ENCODE assay signal across 14 cellular contexts in genomic region chr3:46988616-46989015, GRCh38. TPM values are rescaled to one million over a fixed set of nuclear protein-coding genes. Genes with fewer than 3 reads are reported as not detected.
DNase-seq lines count a peak whose midpoint lies in the region; ATAC-seq and TF ChIP-seq lines count a peak whose summit lies in the region.
"Had no signal": no experiment of that assay in that cellular context is flagged by ENCODE, and none has a peak within 500 bp of the region (broad histone marks: within the 10 kb centered on the region; RNA-seq: fewer than 3 reads in every experiment).

No MANE protein-coding gene starts in this region.

- peak overlapping the region; percentile 88 for H3K27ac ChIP-seq in HL-60 (replicated peaks)

- intact Hi-C loops in CD14-positive monocyte (cut with micrococcal nuclease) = loop anchor here in 1 of 2 donors (5.0 kb wide), 2 partner anchors 36 to 61 kb away; no protein-coding TSS in a partner anchor
- intact Hi-C loops in activated CD8-positive, alpha-beta T cell treated with anti-CD3 and anti-CD28 coated beads for 36 hours (cut with micrococcal nuclease) = no loop called here

- peaks cover 0 to 3% (median 1%) of the 10 kb centered on the region in 3 donors for H3K27me3 Mint-ChIP-seq in CD14-positive monocyte (ENCODE audit: low read depth in 3 of 3)
- no peaks in the 10 kb centered on the region for H3K27me3 Mint-ChIP-seq in activated CD8-positive, alpha-beta T cell treated with anti-CD3 and anti-CD28 coated beads for 36 hours

- no peaks in the 10 kb centered on the region for H3K9me3 Mint-ChIP-seq in CD14-positive monocyte
- no peaks in the 10 kb centered on the region for H3K9me3 Mint-ChIP-seq in activated CD8-positive, alpha-beta T cell treated with anti-CD3 and anti-CD28 coated beads for 36 hours

- peak overlapping the region; percentile 93 to 99 (median 97) for H3K27ac Mint-ChIP-seq in CD14-positive monocyte
- peak overlapping the region; percentile 89 for H3K27ac Mint-ChIP-seq in activated CD8-positive, alpha-beta T cell treated with anti-CD3 and anti-CD28 coated beads for 36 hours

- DNase-seq in CD14-positive monocyte (ENCODE audit: low spot score) (no peak), HL-60 (ENCODE audit: low read depth in 1 of 2, low spot score in 1 of 2) (no peak), DMS79 treated with DMSO at 0.1 percent for 48 hours (lab: John Stamatoyannopoulos, UW) (no peak), NCI-H510A treated with DMSO at 0.1 percent for 48 hours (lab: John Stamatoyannopoulos, UW) (no peak), KG1 (lab: John Stamatoyannopoulos, UW) (no peak)
- no peak for DNase-seq in activated CD8-positive, alpha-beta T cell treated with anti-CD3 and anti-CD28 coated beads for 36 hours
- DNase-seq: activated CD4-positive, CD25-positive, alpha-beta regulatory T cell treated with anti-CD3 and anti-CD28 coated beads, Interleukin-2, amount 50 U/mL, for 72 hours; activated gamma-delta T cell treated with Interleukin-2 at 50 U/mL for 16 hours; EL; islet precursor cell; OCI-M1 had no signal

- ATAC-seq in activated CD8-positive, alpha-beta T cell treated with anti-CD3 and anti-CD28 coated beads for 36 hours = no peak
- no peak for ATAC-seq in esophagus mucosa
- ATAC-seq: HCT116 had no signal

- peak overlapping the region; percentile 80 to 90 for H3K4me3 Mint-ChIP-seq in CD14-positive monocyte
- no peak overlapping the region for H3K4me3 Mint-ChIP-seq in activated CD8-positive, alpha-beta T cell treated with anti-CD3 and anti-CD28 coated beads for 36 hours

- TF ChIP-seq CTCF in CD14-positive monocyte (IDR thresholded peaks at IDR 0.05) (no peak), HL-60 (IDR thresholded peaks at IDR 0.05; ENCODE audit: insufficient read depth, low read length) (no peak)
- TF ChIP-seq CTCF in activated CD8-positive, alpha-beta T cell treated with anti-CD3 and anti-CD28 coated beads for 36 hours (IDR thresholded peaks at IDR 0.05) = no peak

- H3K9me3 ChIP-seq in mononuclear cell (ENCODE audit: low read depth, low read length) = no peaks in the 10 kb centered on the region

- H3K4me3 ChIP-seq in HL-60 (replicated peaks; ENCODE audit: insufficient read depth, low read length) (no peak overlapping the region), mononuclear cell (ENCODE audit: low read length) (peak overlapping the region; percentile 41)

- no peaks in the 10 kb centered on the region for H3K27me3 ChIP-seq in HL-60 (ENCODE audit: insufficient read depth, poor library complexity, severe bottlenecking)
- no peaks in the 10 kb centered on the region for H3K27me3 ChIP-seq in mononuclear cell (ENCODE audit: insufficient read depth, low read length)

- peaks cover 85% of the 10 kb centered on the region for H3K4me1 ChIP-seq in mononuclear cell (ENCODE audit: insufficient read depth, low read length)

- H3K36me3 Mint-ChIP-seq in CD14-positive monocyte = peaks cover 58 to 73% of the 10 kb centered on the region in 2 donors
- peaks cover 16% of the 10 kb centered on the region for H3K36me3 Mint-ChIP-seq in activated CD8-positive, alpha-beta T cell treated with anti-CD3 and anti-CD28 coated beads for 36 hours (ENCODE audit: low read depth)

- peaks cover 81% of the 10 kb centered on the region for H3K4me1 Mint-ChIP-seq in CD14-positive monocyte
- H3K4me1 Mint-ChIP-seq in activated CD8-positive, alpha-beta T cell treated with anti-CD3 and anti-CD28 coated beads for 36 hours (ENCODE audit: low read depth) = peaks cover 61% of the 10 kb centered on the region

- POLR2A ChIA-PET in activated CD8-positive, alpha-beta T cell treated with anti-CD3 and anti-CD28 coated beads for 36 hours (lab: Charles Lee) = interaction anchor here (0.9 to 3.6 kb wide), 3 partner anchors 10 to 59 kb away, joined by 3 to 21 read pairs (median 5); partner anchors contain the start of gene NBEAL2

- CTCF ChIA-PET in activated CD8-positive, alpha-beta T cell treated with anti-CD3 and anti-CD28 coated beads for 36 hours (lab: Charles Lee) = no interaction called here

RNA-seq across cellular contexts. Expression of gene NBEAL2, which starts 9.2 kb away (rescaled TPM):
- polyA plus RNA-seq in CD14-positive monocyte = 10 to 100 TPM; 10.4 to 17.3 TPM
- total RNA-seq in activated CD8-positive, alpha-beta T cell treated with anti-CD3 and anti-CD28 coated beads for 36 hours = 10 to 100 TPM; 58.9 to 63.7 TPM
- total RNA-seq in mononuclear cell (62.7 TPM), esophagus mucosa (117 TPM)

RNA-seq across cellular contexts. Expression of gene CCDC12, which starts 12.1 kb away (rescaled TPM):
- 10 to 100 TPM; 50.1 to 55.8 TPM for polyA plus RNA-seq in CD14-positive monocyte
- total RNA-seq in activated CD8-positive, alpha-beta T cell treated with anti-CD3 and anti-CD28 coated beads for 36 hours = 10 to 100 TPM; 51.2 to 51.6 TPM
- total RNA-seq in mononuclear cell (45.2 TPM), esophagus mucosa (50.2 TPM)
